ENCODE assay signal across 23 cellular contexts in the genomic region with DNA sequence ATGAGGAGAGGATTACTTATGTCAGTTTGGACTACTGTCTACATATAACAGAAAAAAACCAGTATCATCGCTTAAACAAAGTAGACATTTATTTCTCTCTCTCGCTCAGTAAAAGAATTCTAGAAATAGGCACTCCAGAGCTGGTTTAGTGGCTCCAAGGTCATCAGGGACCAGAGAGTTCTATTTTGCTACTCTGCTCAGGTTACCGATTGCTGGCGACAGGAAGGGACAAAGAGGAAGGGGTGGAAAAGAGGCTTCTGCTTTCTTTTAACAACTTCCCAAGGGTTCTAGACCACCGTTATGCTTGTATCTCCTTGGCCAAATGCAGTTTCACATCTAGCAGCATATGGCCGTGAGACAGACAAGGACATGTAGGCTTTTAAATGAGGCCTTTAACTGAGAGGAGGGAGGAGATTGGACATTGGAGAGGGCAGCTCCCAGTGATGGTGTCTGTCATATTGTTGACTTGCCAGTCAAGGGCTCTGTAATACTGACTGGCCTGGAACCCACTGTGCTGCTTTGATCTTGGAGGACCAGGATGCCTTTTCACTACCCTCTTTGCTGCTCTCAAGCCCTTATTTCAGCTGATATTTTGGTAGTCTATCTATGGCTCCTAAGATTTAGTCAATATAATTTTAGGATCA. TPM values are rescaled to one million over a fixed set of nuclear protein-coding genes. Genes with fewer than 3 reads are reported as not detected.
DNase-seq lines count a peak whose midpoint lies in the region; ATAC-seq, FAIRE-seq and TF ChIP-seq lines count a peak whose summit lies in the region.
"Had no signal": no experiment of that assay in that cellular context is flagged by ENCODE, and none has a peak within 500 bp of the region (broad histone marks: within the 10 kb centered on the region; RNA-seq: fewer than 3 reads in every experiment).

No MANE protein-coding gene starts in this region.

- no peak overlapping the region for H3K4me2 ChIP-seq in A549

- H3K4me3 ChIP-seq in A549: no peak overlapping the region
- H3K4me3 ChIP-seq in endodermal cell (ENCODE audit: low read length): no peak overlapping the region
- no peak overlapping the region for H3K4me3 ChIP-seq in ovary
- H3K4me3 ChIP-seq: ascending aorta, mucosa of descending colon, prostate gland, tibial artery had no signal

- TF ChIP-seq POLR2A in A549 (IDR thresholded peaks at IDR 0.05; ENCODE audit: low read length) (no peak), ovary (IDR thresholded peaks at IDR 0.05) (no peak)

- H3K4me1 ChIP-seq in A549: peaks cover 63% of the 10 kb centered on the region
- H3K4me1 ChIP-seq in endodermal cell (ENCODE audit: control insufficient read depth, insufficient read depth, low read length): no peaks in the 10 kb centered on the region
- peaks cover 3% of the 10 kb centered on the region for H3K4me1 ChIP-seq in ovary (ENCODE audit: insufficient read depth)
- H3K4me1 ChIP-seq: prostate gland had no signal

- H3K27me3 Mint-ChIP-seq in Calu3 (ENCODE audit: unreplicated experiment): no peaks in the 10 kb centered on the region
- no peaks in the 10 kb centered on the region for H3K27me3 Mint-ChIP-seq in endodermal cell (ENCODE audit: insufficient read depth)
- H3K27me3 Mint-ChIP-seq: CD4-positive, alpha-beta memory T cell; central memory CD8-positive, alpha-beta T cell had no signal

- H3K27ac Mint-ChIP-seq in Calu3 (ENCODE audit: unreplicated experiment) (peak overlapping the region; percentile 14), endodermal cell (no peak overlapping the region)
- H3K27ac Mint-ChIP-seq: activated CD8-positive, alpha-beta T cell treated with anti-CD3 and anti-CD28 coated beads for 36 hours; activated naive CD8-positive, alpha-beta T cell treated with anti-CD3 and anti-CD28 coated beads for 36 hours; stimulated activated naive CD8-positive, alpha-beta T cell treated with anti-CD3 and anti-CD28 coated beads, Interleukin-15, amount 100 ng/mL, for 72 hours had no signal

- no TSS peak for BruUV-seq in Calu3 (replicated peaks; lab: Mats Ljungman, UMichigan)

- H3K36me3 Mint-ChIP-seq in Calu3 (ENCODE audit: insufficient read depth, unreplicated experiment) (no peaks in the 10 kb centered on the region), endodermal cell (ENCODE audit: low read depth) (no peaks in the 10 kb centered on the region)
- H3K36me3 Mint-ChIP-seq: activated naive CD8-positive, alpha-beta T cell treated with anti-CD3 and anti-CD28 coated beads for 36 hours; CD4-positive, alpha-beta memory T cell had no signal

- TF ChIP-seq CTCF in A549 (IDR thresholded peaks at IDR 0.05): no peak
- no peak for TF ChIP-seq CTCF in Calu3 (IDR thresholded peaks at IDR 0.05; ENCODE audit: unreplicated experiment)
- no peak for TF ChIP-seq CTCF in endodermal cell (conservative IDR thresholded peaks at IDR 0.05)
- TF ChIP-seq CTCF in ovary (IDR thresholded peaks at IDR 0.05): no peak

- H3K9me3 Mint-ChIP-seq in Calu3 (ENCODE audit: low read depth, unreplicated experiment) (no peaks in the 10 kb centered on the region), endodermal cell (no peaks in the 10 kb centered on the region)
- H3K9me3 Mint-ChIP-seq: activated CD8-positive, alpha-beta T cell treated with anti-CD3 and anti-CD28 coated beads for 36 hours; activated naive CD8-positive, alpha-beta T cell treated with anti-CD3 and anti-CD28 coated beads for 36 hours; CD4-positive, alpha-beta memory T cell; central memory CD8-positive, alpha-beta T cell; H9; stimulated activated naive CD8-positive, alpha-beta T cell treated with anti-CD3 and anti-CD28 coated beads, Interleukin-15, amount 100 ng/mL, for 72 hours had no signal

- H3K27me3 ChIP-seq in endodermal cell (ENCODE audit: control insufficient read depth, insufficient read depth, low read length, poor library complexity, severe bottlenecking) (no peaks in the 10 kb centered on the region), ovary (no peaks in the 10 kb centered on the region)
- H3K27me3 ChIP-seq: ascending aorta, tibial artery had no signal

- TF ChIP-seq EP300 in A549 (IDR thresholded peaks at IDR 0.05): no peak
- TF ChIP-seq EP300 in ovary (IDR thresholded peaks at IDR 0.05): no peak

- no peak for DNase-seq in A549 (ENCODE audit: low read depth in 1 of 2, low spot score in 1 of 2)
- DNase-seq in Calu3: no peak
- peak; percentile 60 for DNase-seq in NCI-H82 (lab: John Stamatoyannopoulos, UW)
- no peak for DNase-seq in endodermal cell
- DNase-seq in SW480 (ENCODE audit: low spot score): no peak
- DNase-seq in ovary: no peak
- DNase-seq: activated CD4-positive, CD25-positive, alpha-beta regulatory T cell treated with anti-CD3 and anti-CD28 coated beads, Interleukin-2, amount 50 U/mL, for 72 hours; activated CD8-positive, alpha-beta T cell treated with anti-CD3 and anti-CD28 coated beads for 36 hours; activated naive CD8-positive, alpha-beta T cell treated with anti-CD3 and anti-CD28 coated beads for 36 hours; CD4-positive, alpha-beta memory T cell; DMS79; H9; islet precursor cell; mucosa of descending colon; NCI-H146; SHP77 treated with DMSO at 0.1 percent for 48 hours; stimulated activated naive CD8-positive, alpha-beta T cell treated with anti-CD3 and anti-CD28 coated beads, Interleukin-15, amount 100 ng/mL, for 72 hours; tibial artery had no signal

- H3K9me3 ChIP-seq in A549: no peaks in the 10 kb centered on the region
- no peaks in the 10 kb centered on the region for H3K9me3 ChIP-seq in endodermal cell (ENCODE audit: control insufficient read depth, low read length)
- no peaks in the 10 kb centered on the region for H3K9me3 ChIP-seq in ovary
- H3K9me3 ChIP-seq: ascending aorta, mucosa of descending colon, prostate gland, tibial artery had no signal

- no peak for TF ChIP-seq RAD21 in A549 (conservative IDR thresholded peaks at IDR 0.05 in 1 of 2, IDR thresholded peaks at IDR 0.05 in 1 of 2)

- no peak for FAIRE-seq in A549 (lab: Jason Lieb, UNC)
- FAIRE-seq: TTC549 had no signal

- no peak overlapping the region for H3K4me3 Mint-ChIP-seq in Calu3 (ENCODE audit: low read depth, unreplicated experiment)
- no peak overlapping the region for H3K4me3 Mint-ChIP-seq in endodermal cell
- H3K4me3 Mint-ChIP-seq: activated CD8-positive, alpha-beta T cell treated with anti-CD3 and anti-CD28 coated beads for 36 hours; activated naive CD8-positive, alpha-beta T cell treated with anti-CD3 and anti-CD28 coated beads for 36 hours; CD4-positive, alpha-beta memory T cell; central memory CD8-positive, alpha-beta T cell; H9; stimulated activated naive CD8-positive, alpha-beta T cell treated with anti-CD3 and anti-CD28 coated beads, Interleukin-15, amount 100 ng/mL, for 72 hours had no signal

- H3K27ac ChIP-seq in A549 (peak overlapping the region; percentile 36 to 78; a peak in 5 of 6 replicates), endodermal cell (ENCODE audit: low read depth, low read length) (peak overlapping the region; percentile 7), ovary (no peak overlapping the region)
- H3K27ac ChIP-seq: ascending aorta, prostate gland, tibial artery had no signal

- CTCF ChIA-PET in A549 (lab: Yijun Ruan, JAX): interaction anchor here (0.6 to 2.0 kb wide), 6 partner anchors 10 to 339 kb away, joined by 3 to 6 read pairs (median 4); no protein-coding TSS in a partner anchor
- CTCF ChIA-PET in Calu3 (lab: Charles Lee): no interaction called here

- H3K4me1 Mint-ChIP-seq in Calu3 (ENCODE audit: low read depth, unreplicated experiment): peaks cover 52% of the 10 kb centered on the region
- peaks cover 8% of the 10 kb centered on the region for H3K4me1 Mint-ChIP-seq in endodermal cell

- intact Hi-C loops in Calu3 (cut with micrococcal nuclease; ENCODE audit: unreplicated experiment) (loop anchor here (10.0 kb wide), 1 partner anchor 96 kb away; the partner anchor contains the start of gene SRP19), ovary (cut with DNase I) (loop anchor here in 1 of 4 donors (10.0 kb wide), 1 partner anchor 406 kb away; no protein-coding TSS in a partner anchor)

- no peaks in the 10 kb centered on the region for H3K36me3 ChIP-seq in endodermal cell (ENCODE audit: control insufficient read depth, insufficient read depth, low read length)
- no peaks in the 10 kb centered on the region for H3K36me3 ChIP-seq in ovary
- H3K36me3 ChIP-seq: ascending aorta, prostate gland, tibial artery had no signal

- 94% methylated on average over 6 of the region's 6 CpGs for WGBS in A549 (ENCODE audit: missing lambda C conversion rate)
- WGBS in endodermal cell (ENCODE audit: insufficient coverage in 1 of 2, insufficient read length in 1 of 2), 2 experiments: 89 to 94% methylated on average over 5 to 6 of the region's 6 CpGs
- 90 to 93% (median 93%) methylated on average over 6 of the region's 6 CpGs for WGBS in ovary, 3 donors

- ATAC-seq in A549: no peak
- ATAC-seq in HG02759 (IDR thresholded peaks at IDR 0.05; ENCODE audit: unreplicated experiment): no peak
- ATAC-seq: activated CD8-positive, alpha-beta T cell treated with anti-CD3 and anti-CD28 coated beads for 36 hours; mucosa of descending colon; stimulated activated naive CD8-positive, alpha-beta T cell treated with anti-CD3 and anti-CD28 coated beads, Interleukin-15, amount 100 ng/mL, for 72 hours had no signal

- H3K9ac ChIP-seq in endodermal cell (ENCODE audit: extremely low read depth, low read length, poor library complexity, severe bottlenecking): no peak overlapping the region

- POLR2A ChIA-PET in A549 (lab: Yijun Ruan, JAX): interaction anchor here (0.7 to 3.3 kb wide), 2 partner anchors 15 to 40 kb away, joined by 8 to 13 read pairs; partner anchors contain the start of gene DCP2

TF ChIP-seq in A549, 52 proteins besides CTCF, POLR2A, EP300 and RAD21 (continues in another document):
- no peak for TF ChIP-seq JUN (IDR thresholded peaks at IDR 0.05)

RNA-seq across cellular contexts. Expression of gene DCP2, which starts 15.6 kb away (rescaled TPM):
- polyA plus RNA-seq in A549 (2011; rRNA removed) (16.1 and 18.5 TPM in 2 replicates), A549 (2017; fragmentation: RNase III; extraction: RNeasy Plus Mini Kit Qiagen cat#74134 plus additional on column Dnase treatment) (7.2 to 8.0 TPM (median 7.8 TPM) in 3 replicates), ovary (10 to 100 TPM; 12.4 to 13.7 TPM)
- 6.6 and 7.4 TPM in 2 replicates for polyA plus RNA-seq in A549 (2012; cell fraction: cytosol; rRNA removed)
- polyA plus RNA-seq in A549 (2012; cell fraction: nucleus; rRNA removed): 1.9 and 4.0 TPM in 2 replicates
- 21.8 and 22.6 TPM in 2 replicates for polyA minus RNA-seq in A549 (2011; rRNA and poly(A)+ RNA removed)
- total RNA-seq in Calu3 (2022) (56.0 and 57.8 TPM in 2 replicates), endodermal cell (100 to 1,000 TPM; 152 to 154 TPM), ovary (10 to 100 TPM; 16.4 to 58.7 (median 41.7) TPM)
- 29.1 TPM for polyA plus RNA-seq in endodermal cell (2013, experiment 1 of 2)
- polyA plus RNA-seq in endodermal cell (2013, experiment 2 of 2): 41.9 TPM

RNA-seq across cellular contexts. Expression of gene REEP5, which starts 39.0 kb away (rescaled TPM):
- polyA plus RNA-seq in A549 (2011; rRNA removed) (164 and 208 TPM in 2 replicates), A549 (2017; fragmentation: RNase III; extraction: RNeasy Plus Mini Kit Qiagen cat#74134 plus additional on column Dnase treatment) (123 to 139 TPM (median 134 TPM) in 3 replicates), ovary (10 to 100 TPM; 50.2 to 90.4 TPM)
- 157 and 170 TPM in 2 replicates for polyA plus RNA-seq in A549 (2012; cell fraction: cytosol; rRNA removed)
- 36.4 and 53.7 TPM in 2 replicates for polyA plus RNA-seq in A549 (2012; cell fraction: nucleus; rRNA removed)
- polyA minus RNA-seq in A549 (2011; rRNA and poly(A)+ RNA removed): 195 and 198 TPM in 2 replicates
- total RNA-seq in Calu3 (2022) (123 and 130 TPM in 2 replicates), endodermal cell (10 to 100 TPM; 42.1 to 42.3 TPM), ovary (10 to 100 TPM; 55.1 to 73.8 (median 67.6) TPM)
- 36.2 TPM for polyA plus RNA-seq in endodermal cell (2013, experiment 1 of 2)
- polyA plus RNA-seq in endodermal cell (2013, experiment 2 of 2): 31.8 TPM

Comparison
In these comparisons a context has a peak if more than half of its experiments do, and no peak if none do; other contexts are left out.
1. H3K27ac ChIP-seq: peak in A549 (2 of 2) and endodermal cell (single experiment); none in ovary (0 of 2).